24 cellular contexts compared by ENCODE assay signal in genomic region chr4:10077101-10077491, GRCh38. TPM values are rescaled to one million over a fixed set of nuclear protein-coding genes. Genes with fewer than 3 reads are reported as not detected.
DNase-seq lines count a peak whose midpoint lies in the region; ATAC-seq and TF ChIP-seq lines count a peak whose summit lies in the region.
"Had no signal": no experiment of that assay in that cellular context is flagged by ENCODE, and none has a peak within 500 bp of the region (broad histone marks: within the 10 kb centered on the region; RNA-seq: fewer than 3 reads in every experiment).

No MANE protein-coding gene starts in this region.

- H3K27ac ChIP-seq in BLaER1 (peak overlapping the region; percentile 53), endodermal cell (ENCODE audit: low read depth, low read length) (no peak overlapping the region)
- H3K27ac ChIP-seq: breast epithelium, GM23248, WERI-Rb-1 had no signal

- H3K9ac ChIP-seq in BLaER1 (no peak overlapping the region), endodermal cell (ENCODE audit: extremely low read depth, low read length, poor library complexity, severe bottlenecking) (no peak overlapping the region)
- H3K9ac ChIP-seq: GM23248 had no signal

- CTCF ChIA-PET in activated CD4-positive, alpha-beta T cell treated with anti-CD3 and anti-CD28 coated beads, Interleukin-2, amount 10 ng/mL, durations not matched to agents 7 days and 5 days (lab: Charles Lee), result no interaction called here

- H3K36me3 ChIP-seq in BLaER1 (peaks cover 99% of the 10 kb centered on the region), endodermal cell (ENCODE audit: control insufficient read depth, insufficient read depth, low read length) (peaks cover 98% of the 10 kb centered on the region)

- no peaks in the 10 kb centered on the region for H3K27me3 ChIP-seq in BLaER1
- no peaks in the 10 kb centered on the region for H3K27me3 ChIP-seq in endodermal cell (ENCODE audit: control insufficient read depth, insufficient read depth, low read length, poor library complexity, severe bottlenecking)
- H3K27me3 ChIP-seq: breast epithelium, transverse colon had no signal

- H3K9me3 Mint-ChIP-seq in CD14-positive monocyte (no peaks in the 10 kb centered on the region), endodermal cell (no peaks in the 10 kb centered on the region), osteocyte (ENCODE audit: unreplicated experiment) (no peaks in the 10 kb centered on the region)
- H3K9me3 Mint-ChIP-seq in activated CD4-positive, alpha-beta T cell treated with anti-CD3 and anti-CD28 coated beads, Interleukin-2, amount 10 ng/mL, durations not matched to agents 7 days and 5 days, result no peaks in the 10 kb centered on the region
- H3K9me3 Mint-ChIP-seq: CD4-positive, alpha-beta memory T cell; naive B cell; stimulated activated naive CD8-positive, alpha-beta T cell treated with anti-CD3 and anti-CD28 coated beads, Interleukin-15, Interleukin-2, amounts not matched to agents 100 ng/mL and 50 ng/mL, for 24 hours had no signal

- H3K27ac Mint-ChIP-seq in CD14-positive monocyte (peak overlapping the region in 3 of 7 donors; percentile 48 to 72 (median 54)), endodermal cell (no peak overlapping the region), osteocyte (ENCODE audit: unreplicated experiment) (peak overlapping the region; percentile 58)
- no peak overlapping the region for H3K27ac Mint-ChIP-seq in activated CD4-positive, alpha-beta T cell treated with anti-CD3 and anti-CD28 coated beads, Interleukin-2, amount 10 ng/mL, durations not matched to agents 7 days and 5 days
- H3K27ac Mint-ChIP-seq: stimulated activated naive CD8-positive, alpha-beta T cell treated with anti-CD3 and anti-CD28 coated beads, Interleukin-15, Interleukin-2, amounts not matched to agents 100 ng/mL and 50 ng/mL, for 24 hours had no signal

- H3K36me3 Mint-ChIP-seq in CD14-positive monocyte (peaks cover 90 to 98% of the 10 kb centered on the region in 2 donors), endodermal cell (ENCODE audit: low read depth) (peaks cover 82% of the 10 kb centered on the region), osteocyte (ENCODE audit: unreplicated experiment) (peaks cover 67% of the 10 kb centered on the region)
- peaks cover 59% of the 10 kb centered on the region for H3K36me3 Mint-ChIP-seq in activated CD4-positive, alpha-beta T cell treated with anti-CD3 and anti-CD28 coated beads, Interleukin-2, amount 10 ng/mL, durations not matched to agents 7 days and 5 days (ENCODE audit: low read depth)

- no peak for ATAC-seq in HG03039 (IDR thresholded peaks at IDR 0.05; ENCODE audit: unreplicated experiment)

- peaks cover 16% of the 10 kb centered on the region; the same call in 1 of the 2 replicates for H3K4me1 ChIP-seq in BLaER1
- H3K4me1 ChIP-seq in endodermal cell (ENCODE audit: control insufficient read depth, insufficient read depth, low read length), result no peaks in the 10 kb centered on the region
- H3K4me1 ChIP-seq: transverse colon had no signal

- H3K9me3 ChIP-seq in BLaER1 (no peaks in the 10 kb centered on the region), endodermal cell (ENCODE audit: control insufficient read depth, low read length) (no peaks in the 10 kb centered on the region)
- H3K9me3 ChIP-seq: breast epithelium, transverse colon had no signal

- H3K4me3 Mint-ChIP-seq in CD14-positive monocyte (no peak overlapping the region), endodermal cell (no peak overlapping the region), osteocyte (ENCODE audit: unreplicated experiment) (no peak overlapping the region)
- no peak overlapping the region for H3K4me3 Mint-ChIP-seq in activated CD4-positive, alpha-beta T cell treated with anti-CD3 and anti-CD28 coated beads, Interleukin-2, amount 10 ng/mL, durations not matched to agents 7 days and 5 days
- H3K4me3 Mint-ChIP-seq: CD4-positive, alpha-beta memory T cell; stimulated activated naive CD8-positive, alpha-beta T cell treated with anti-CD3 and anti-CD28 coated beads, Interleukin-15, Interleukin-2, amounts not matched to agents 100 ng/mL and 50 ng/mL, for 24 hours had no signal

- H3K27me3 Mint-ChIP-seq in CD14-positive monocyte (ENCODE audit: low read depth in 3 of 3) (peaks cover 0 to 2% (median 1%) of the 10 kb centered on the region in 3 donors), endodermal cell (ENCODE audit: insufficient read depth) (no peaks in the 10 kb centered on the region), osteocyte (ENCODE audit: unreplicated experiment) (no peaks in the 10 kb centered on the region)
- no peaks in the 10 kb centered on the region for H3K27me3 Mint-ChIP-seq in activated CD4-positive, alpha-beta T cell treated with anti-CD3 and anti-CD28 coated beads, Interleukin-2, amount 10 ng/mL, durations not matched to agents 7 days and 5 days
- H3K27me3 Mint-ChIP-seq: CD4-positive, alpha-beta memory T cell; naive B cell; stimulated activated naive CD8-positive, alpha-beta T cell treated with anti-CD3 and anti-CD28 coated beads, Interleukin-15, Interleukin-2, amounts not matched to agents 100 ng/mL and 50 ng/mL, for 24 hours had no signal

- H4K20me1 ChIP-seq in BLaER1, result peaks cover 53% of the 10 kb centered on the region

- 84 to 88% methylated on average over 6 to 9 of the region's 9 CpGs for WGBS in endodermal cell (ENCODE audit: insufficient coverage in 1 of 2, insufficient read length in 1 of 2), 2 experiments

- H3K4me3 ChIP-seq in BLaER1, result no peak overlapping the region
- no peak overlapping the region for H3K4me3 ChIP-seq in endodermal cell (ENCODE audit: low read length)
- H3K4me3 ChIP-seq: breast epithelium, GM23248, transverse colon had no signal

- POLR2A ChIA-PET in activated CD4-positive, alpha-beta T cell treated with anti-CD3 and anti-CD28 coated beads, Interleukin-2, amount 10 ng/mL, durations not matched to agents 7 days and 5 days (lab: Charles Lee), result no interaction called here

- H3K4me2 ChIP-seq in BLaER1, result no peak overlapping the region

- DNase-seq in CD14-positive monocyte (ENCODE audit: low spot score) (peak; percentile 40), endodermal cell (peak; percentile 40), osteocyte (ENCODE audit: extremely low spot score, unreplicated experiment) (no peak), SHP77 treated with DMSO at 0.1 percent for 48 hours (lab: John Stamatoyannopoulos, UW) (no peak)
- no peak for DNase-seq in activated CD4-positive, alpha-beta T cell treated with anti-CD3 and anti-CD28 coated beads, Interleukin-2, amount 10 ng/mL, durations not matched to agents 7 days and 5 days
- DNase-seq: activated CD4-positive, alpha-beta T cell treated with anti-CD3 and anti-CD28 coated beads, Interleukin-2, amount 50 U/mL, for 4 hours; CD4-positive, alpha-beta memory T cell; left colon; mesendoderm; naive B cell; NCI-H1105 treated with DMSO at 0.1 percent for 48 hours; NCI-H2081; NCI-H226; NCI-H774; RPMI8226; stimulated activated CD4-positive, alpha-beta T cell treated with anti-CD3 and anti-CD28 coated beads, Interleukin-15, amount 100 ng/mL, for 24 hours; T-helper 9 cell; transverse colon; WERI-Rb-1 had no signal

- intact Hi-C loops in CD14-positive monocyte (cut with micrococcal nuclease), result no loop called here

- H3K4me1 Mint-ChIP-seq in CD14-positive monocyte (peaks cover 24% of the 10 kb centered on the region), endodermal cell (no peaks in the 10 kb centered on the region), osteocyte (ENCODE audit: unreplicated experiment) (peaks cover 14% of the 10 kb centered on the region)
- H3K4me1 Mint-ChIP-seq in activated CD4-positive, alpha-beta T cell treated with anti-CD3 and anti-CD28 coated beads, Interleukin-2, amount 10 ng/mL, durations not matched to agents 7 days and 5 days, result no peaks in the 10 kb centered on the region
- H3K4me1 Mint-ChIP-seq: naive B cell had no signal

- no peak for TF ChIP-seq CTCF in CD14-positive monocyte (IDR thresholded peaks at IDR 0.05)
- no peak for TF ChIP-seq CTCF in endodermal cell (conservative IDR thresholded peaks at IDR 0.05)
- TF ChIP-seq CTCF in osteocyte (IDR thresholded peaks at IDR 0.05), result no peak

RNA-seq across cellular contexts. Expression of gene WDR1, which starts 39.5 kb away (rescaled TPM):
- polyA plus RNA-seq in CD14-positive monocyte, result 100 to 1,000 TPM; 243 to 251 TPM
- total RNA-seq in endodermal cell (100 to 1,000 TPM; 222 to 345 TPM), osteocyte (533 and 537 TPM in 2 replicates)
- polyA plus RNA-seq in endodermal cell (2013, experiment 1 of 2), result 127 TPM
- polyA plus RNA-seq in endodermal cell (2013, experiment 2 of 2), result 106 TPM
- total RNA-seq in activated CD4-positive, alpha-beta T cell treated with anti-CD3 and anti-CD28 coated beads, Interleukin-2, amount 10 ng/mL, durations not matched to agents 7 days and 5 days, result 100 to 1,000 TPM; 452 to 454 TPM

RNA-seq across cellular contexts. Expression of gene SLC2A9, which starts 55.8 kb away (rescaled TPM):
- 10 to 100 TPM; 34.7 to 38.6 TPM for polyA plus RNA-seq in CD14-positive monocyte
- total RNA-seq in endodermal cell, result 1 to 10 TPM in 1 of 2 donors, under 1 TPM in 1; 0.95 to 1.9 TPM
- not detected for polyA plus RNA-seq in endodermal cell (2013, experiment 1 of 2)
- polyA plus RNA-seq in endodermal cell (2013, experiment 2 of 2), result not detected
- total RNA-seq in osteocyte, result 0.31 and 0.43 TPM in 2 replicates
- total RNA-seq in activated CD4-positive, alpha-beta T cell treated with anti-CD3 and anti-CD28 coated beads, Interleukin-2, amount 10 ng/mL, durations not matched to agents 7 days and 5 days, result 1 to 10 TPM; 1.5 to 2.0 TPM

Comparison
In these comparisons a context has a peak if more than half of its experiments do, and no peak if none do; other contexts are left out.
1. DNase-seq: peak in CD14-positive monocyte (single experiment) and endodermal cell (single experiment); none in osteocyte (single experiment), activated CD4-positive, alpha-beta T cell treated with anti-CD3 and anti-CD28 coated beads, Interleukin-2, amount 10 ng/mL, durations not matched to agents 7 days and 5 days (single experiment) and SHP77 treated with DMSO at 0.1 percent for 48 hours (single experiment).